In the genomic region with DNA sequence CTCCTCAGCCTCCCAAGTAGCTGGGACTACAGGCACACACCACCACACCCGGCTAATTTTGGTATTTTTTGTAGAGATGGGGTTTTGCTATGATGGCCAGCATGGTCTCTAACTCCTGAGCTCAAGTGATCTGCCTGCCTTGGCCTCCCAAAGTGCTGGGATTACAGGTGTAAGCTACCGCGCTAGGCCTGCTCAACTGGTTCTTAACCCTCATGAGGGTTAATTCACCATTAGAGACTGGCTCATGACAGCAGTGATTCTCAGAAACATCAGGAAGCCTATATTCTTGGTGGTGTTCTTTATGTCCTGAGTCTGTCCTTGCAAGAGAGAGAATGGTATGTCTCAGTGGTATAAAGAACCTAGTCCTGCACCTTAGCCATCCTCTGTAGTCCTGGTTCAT, we compare ENCODE assay signal across 18 cellular contexts. TPM values are rescaled to one million over a fixed set of nuclear protein-coding genes. Genes with fewer than 3 reads are reported as not detected.
DNase-seq lines count a peak whose midpoint lies in the region; ATAC-seq and TF ChIP-seq lines count a peak whose summit lies in the region.
"Had no signal": no experiment of that assay in that cellular context is flagged by ENCODE, and none has a peak within 500 bp of the region (broad histone marks: within the 10 kb centered on the region; RNA-seq: fewer than 3 reads in every experiment).

No MANE protein-coding gene starts in this region.

- in situ Hi-C loops in IMR-90 (cut with MboI; ENCODE audit: low sequenced_read_pairs), result no loop called here

- H3K4ac ChIP-seq in IMR-90 (ENCODE audit: low read depth, low read length), result no peak overlapping the region

- ATAC-seq in GM23338, result no peak
- ATAC-seq in IMR-90 (ENCODE audit: low read depth), result no peak

- H2BK120ac ChIP-seq in IMR-90 (ENCODE audit: low read depth, low read length), result peak overlapping the region; percentile 47; the same call in 1 of the 2 replicates

- H3K36me3 Mint-ChIP-seq in GM23338 (ENCODE audit: low read depth), result peaks cover 22% of the 10 kb centered on the region
- H3K36me3 Mint-ChIP-seq in neural progenitor cell, result no peaks in the 10 kb centered on the region
- H3K36me3 Mint-ChIP-seq: CD4-positive, alpha-beta memory T cell had no signal

- H3K27ac ChIP-seq in GM23338 (ENCODE audit: low read depth) (peak overlapping the region; percentile 97), IMR-90 (ENCODE audit: insufficient read depth, low read length) (no peak overlapping the region), neural progenitor cell (no peak overlapping the region), vagina (no peak overlapping the region)
- H3K27ac ChIP-seq: BLaER1 had no signal

- H3K27ac Mint-ChIP-seq in GM23338 (no peak overlapping the region), neural progenitor cell (peak overlapping the region; percentile 62)

- peak overlapping the region; percentile 35 for H2AK5ac ChIP-seq in IMR-90 (ENCODE audit: low read depth, low read length)

- H3K18ac ChIP-seq in IMR-90 (ENCODE audit: low read depth, low read length), result no peak overlapping the region

- H3K9me1 ChIP-seq in IMR-90 (ENCODE audit: insufficient read depth, low read length), result no peaks in the 10 kb centered on the region

- no peaks in the 10 kb centered on the region for H3K36me3 ChIP-seq in GM23338 (ENCODE audit: insufficient read depth)
- H3K36me3 ChIP-seq in IMR-90 (ENCODE audit: control insufficient read depth, insufficient read depth, low read length), result no peaks in the 10 kb centered on the region
- no peaks in the 10 kb centered on the region for H3K36me3 ChIP-seq in neural progenitor cell
- no peaks in the 10 kb centered on the region for H3K36me3 ChIP-seq in vagina
- H3K36me3 ChIP-seq: BLaER1, HAP-1 had no signal

- dilution Hi-C loops in IMR-90 (cut with HindIII; ENCODE audit: low sequenced_read_pairs, unreplicated experiment), result no loop called here

- H3K4me2 ChIP-seq in GM23338 (no peak overlapping the region), IMR-90 (ENCODE audit: low read depth, low read length) (no peak overlapping the region), neural progenitor cell (no peak overlapping the region)
- H3K4me2 ChIP-seq: BLaER1 had no signal

- H2BK5ac ChIP-seq in IMR-90 (ENCODE audit: low read depth, low read length, poor library complexity, severe bottlenecking), result no peak overlapping the region

- H3K27me3 ChIP-seq in GM23338 (ENCODE audit: insufficient read depth) (no peaks in the 10 kb centered on the region), IMR-90 (ENCODE audit: control insufficient read depth, insufficient read depth, low read length) (no peaks in the 10 kb centered on the region), neural progenitor cell (no peaks in the 10 kb centered on the region), vagina (no peaks in the 10 kb centered on the region)
- H3K27me3 ChIP-seq: BLaER1 had no signal

- H3K4me3 Mint-ChIP-seq in GM23338 (no peak overlapping the region), neural progenitor cell (no peak overlapping the region)
- H3K4me3 Mint-ChIP-seq: CD14-positive monocyte; CD4-positive, alpha-beta memory T cell had no signal

- H3K4me1 ChIP-seq in GM23338 (ENCODE audit: insufficient read depth), result peaks cover 22% of the 10 kb centered on the region
- peaks cover 7% of the 10 kb centered on the region; the same call in 1 of the 2 replicates for H3K4me1 ChIP-seq in IMR-90 (ENCODE audit: control insufficient read depth, insufficient read depth, low read length)
- H3K4me1 ChIP-seq in neural progenitor cell, result peaks cover 22% of the 10 kb centered on the region
- no peaks in the 10 kb centered on the region for H3K4me1 ChIP-seq in vagina
- H3K4me1 ChIP-seq: BLaER1 had no signal

- CTCF ChIA-PET in IMR-90 (lab: Yijun Ruan, JAX), result interaction anchor here (0.9 kb wide), 1 partner anchor 24 kb away, joined by 4 read pairs; no protein-coding TSS in a partner anchor

- H4K91ac ChIP-seq in IMR-90 (ENCODE audit: insufficient read depth, low read depth, low read length), result no peak overlapping the region

- H3K4me1 Mint-ChIP-seq in GM23338, result peaks cover 39% of the 10 kb centered on the region
- peaks cover 29% of the 10 kb centered on the region for H3K4me1 Mint-ChIP-seq in neural progenitor cell
- H3K4me1 Mint-ChIP-seq: CD4-positive, alpha-beta memory T cell had no signal

- no peak overlapping the region for H2AFZ ChIP-seq in GM23338
- no peak overlapping the region for H2AFZ ChIP-seq in IMR-90 (replicated peaks; ENCODE audit: low read length, poor library complexity)
- no peak overlapping the region for H2AFZ ChIP-seq in neural progenitor cell (replicated peaks)

- no peak for TF ChIP-seq RAD21 in IMR-90 (IDR thresholded peaks at IDR 0.05; ENCODE audit: low read length)

- peaks cover 7% of the 10 kb centered on the region for H3K27me3 Mint-ChIP-seq in GM23338 (ENCODE audit: insufficient read depth, low read depth, poor library complexity)
- H3K27me3 Mint-ChIP-seq in neural progenitor cell (ENCODE audit: insufficient read depth, low read depth), result peaks cover 8% of the 10 kb centered on the region

- no peak overlapping the region for H3K56ac ChIP-seq in IMR-90 (ENCODE audit: extremely low read depth, insufficient read depth, low read length)

- no peaks in the 10 kb centered on the region for H3K79me1 ChIP-seq in IMR-90 (ENCODE audit: low read depth in 1 of 2, low read length in 2 of 2)

- H3K4me3 ChIP-seq in GM23338, result no peak overlapping the region
- H3K4me3 ChIP-seq in IMR-90 (ENCODE audit: insufficient read depth, low read depth, low read length), result no peak overlapping the region
- no peak overlapping the region for H3K4me3 ChIP-seq in epithelial cell of esophagus (ENCODE audit: low read length)
- no peak overlapping the region for H3K4me3 ChIP-seq in neural progenitor cell
- H3K4me3 ChIP-seq in vagina, result no peak overlapping the region
- H3K4me3 ChIP-seq: BLaER1, HAP-1 had no signal

- H3K9me2 ChIP-seq in GM23338 (ENCODE audit: insufficient read depth), result no peaks in the 10 kb centered on the region

- TF ChIP-seq POLR2A in IMR-90 (IDR thresholded peaks at IDR 0.05; ENCODE audit: low read depth, low read length), result no peak
- TF ChIP-seq POLR2A in vagina (IDR thresholded peaks at IDR 0.05), result no peak

- H4K20me1 ChIP-seq in GM23338 (replicated peaks; ENCODE audit: insufficient read depth), result no peaks in the 10 kb centered on the region
- H4K20me1 ChIP-seq in IMR-90 (ENCODE audit: insufficient read depth, low read length), result no peaks in the 10 kb centered on the region
- no peaks in the 10 kb centered on the region for H4K20me1 ChIP-seq in neural progenitor cell (ENCODE audit: low read depth)
- H4K20me1 ChIP-seq: BLaER1 had no signal

- no TSS peak for BruUV-seq in IMR-90 (replicated peaks; lab: Mats Ljungman, UMichigan)

- H2BK15ac ChIP-seq in IMR-90 (ENCODE audit: low read depth, low read length), result 0 out of 3 replicates have a peak overlapping the region, but pooled peaks have one; percentile 56

- peak overlapping the region; percentile 51; the same call in 1 of the 2 replicates for H2BK20ac ChIP-seq in IMR-90 (ENCODE audit: low read depth, low read length)

- no peak overlapping the region for H2AK9ac ChIP-seq in IMR-90 (replicated peaks; ENCODE audit: low read depth, low read length, poor library complexity)

- 100% methylated on average over 2 of the region's 3 CpGs; no CpG with 5 or more reads in 1 of the 2 experiments for WGBS in IMR-90 (ENCODE audit: extremely low coverage in 2 of 2, insufficient read length in 1 of 2), 2 experiments

- no peak overlapping the region; the same call in 1 of the 2 replicates for H4K5ac ChIP-seq in IMR-90 (ENCODE audit: low read depth, low read length)

- no peak overlapping the region for H3K14ac ChIP-seq in IMR-90 (replicated peaks; ENCODE audit: low read depth, low read length)

- POLR2A ChIA-PET in IMR-90 (lab: Charles Lee; ENCODE audit: unreplicated experiment), result interaction anchor here (0.6 kb wide), 1 partner anchor 26 kb away, joined by 16 read pairs; no protein-coding TSS in a partner anchor

- intact Hi-C loops in IMR-90 (cut with micrococcal nuclease), result no loop called here
- intact Hi-C loops in vagina (cut with DNase I), result no loop called here

- H3F3A ChIP-seq in GM23338 (replicated peaks; ENCODE audit: low read depth) (no peaks in the 10 kb centered on the region), neural progenitor cell (ENCODE audit: low read depth) (peaks cover 3% of the 10 kb centered on the region)

- H3K79me2 ChIP-seq in GM23338 (replicated peaks; ENCODE audit: insufficient read depth) (no peaks in the 10 kb centered on the region), neural progenitor cell (ENCODE audit: low read depth) (no peaks in the 10 kb centered on the region)

- DNase-seq in GM23338 (ENCODE audit: low spot score) (no peak), IMR-90 (no peak), epithelial cell of esophagus (ENCODE audit: low read depth) (peak; percentile 26), neural progenitor cell (ENCODE audit: low spot score) (no peak), HK-2 (ENCODE audit: unreplicated experiment) (no peak), vagina (ENCODE audit: extremely low spot score in 2 of 2) (no peak)
- no peak for DNase-seq in activated effector memory CD4-positive, alpha-beta T cell treated with anti-CD3 and anti-CD28 coated beads, Interleukin-2, amount 50 U/mL, for 16 hours
- DNase-seq: 8988T; CD4-positive, alpha-beta memory T cell; DMS153; DMS79; GDM1; GOT3 had no signal

- H3K23ac ChIP-seq in IMR-90 (ENCODE audit: low read depth, low read length), result no peak overlapping the region

- H3K9ac ChIP-seq in IMR-90 (ENCODE audit: low read depth, low read length) (no peak overlapping the region), neural progenitor cell (no peak overlapping the region)
- H3K9ac ChIP-seq: BLaER1 had no signal

- H3K9me3 Mint-ChIP-seq in GM23338, result peaks cover 19% of the 10 kb centered on the region
- no peaks in the 10 kb centered on the region for H3K9me3 Mint-ChIP-seq in neural progenitor cell

- H3K9me3 ChIP-seq in IMR-90 (ENCODE audit: control insufficient read depth, insufficient read depth, low read length) (no peaks in the 10 kb centered on the region), neural progenitor cell (ENCODE audit: low read depth) (no peaks in the 10 kb centered on the region), vagina (no peaks in the 10 kb centered on the region)
- H3K9me3 ChIP-seq: HAP-1 had no signal

- no peak for TF ChIP-seq CTCF in GM23338 (conservative IDR thresholded peaks at IDR 0.05; ENCODE audit: low read depth in 2 of 2)
- TF ChIP-seq CTCF in IMR-90 (conservative IDR thresholded peaks at IDR 0.05; ENCODE audit: low read depth, low read length), result no peak
- TF ChIP-seq CTCF in epithelial cell of esophagus (IDR thresholded peaks at IDR 0.05; ENCODE audit: insufficient read depth, low read depth, low read length, missing control alignments), result no peak
- no peak for TF ChIP-seq CTCF in neural progenitor cell (IDR thresholded peaks at IDR 0.05)
- no peak for TF ChIP-seq CTCF in vagina (IDR thresholded peaks at IDR 0.05)

- no peak overlapping the region for H4K8ac ChIP-seq in IMR-90 (ENCODE audit: low read depth in 2 of 2, low read length in 2 of 2)

RNA-seq across cellular contexts. Expression of a gene that starts 10.4 kb away (rescaled TPM):
- total RNA-seq in GM23338 (2014; rRNA removed; shearing (Covaris generic)), result 85.4 and 107 TPM in 2 replicates
- 27.1 and 33.9 TPM in 2 replicates for polyA plus RNA-seq in GM23338 (2016; fragmentation: Nextera tagmentation; extraction: Ambion mirVana)
- 60.0 and 83.3 TPM in 2 replicates for total RNA-seq in IMR-90 (2012; rRNA removed)
- polyA plus RNA-seq in IMR-90 (2012; rRNA removed), result 48.4 and 65.1 TPM in 2 replicates
- polyA plus RNA-seq in IMR-90 (2012; cell fraction: cytosol; rRNA removed), result 15.0 and 21.0 TPM in 2 replicates
- 13.4 and 65.9 TPM in 2 replicates for polyA plus RNA-seq in IMR-90 (2012; cell fraction: nucleus; rRNA removed; ENCODE audit: low replicate concordance)
- total RNA-seq in neural progenitor cell (ENCODE audit: low replicate concordance), result 63.6 and 87.2 TPM in 2 replicates
- total RNA-seq in vagina, result 71.2 TPM

RNA-seq across cellular contexts. Expression of a gene that starts 42.2 kb away (rescaled TPM):
- not detected in 2 replicates for total RNA-seq in GM23338 (2014; rRNA removed; shearing (Covaris generic))
- 0.21 TPM in 1 of 2 replicates, not detected in the other for polyA plus RNA-seq in GM23338 (2016; fragmentation: Nextera tagmentation; extraction: Ambion mirVana)
- total RNA-seq in IMR-90 (2012; rRNA removed), result under 0.01 and 0.28 TPM in 2 replicates
- polyA plus RNA-seq in IMR-90 (2012; rRNA removed), result 0.07 and 0.26 TPM in 2 replicates
- polyA plus RNA-seq in IMR-90 (2012; cell fraction: cytosol; rRNA removed), result 0.02 TPM in 2 replicates
- not detected in 2 replicates for polyA plus RNA-seq in IMR-90 (2012; cell fraction: nucleus; rRNA removed; ENCODE audit: low replicate concordance)
- not detected in 2 replicates for total RNA-seq in neural progenitor cell (ENCODE audit: low replicate concordance)
- total RNA-seq in vagina, result not detected
- total RNA-seq: A673; CD4-positive, alpha-beta memory T cell; HT1080 had no signal
- polyA plus RNA-seq: CD14-positive monocyte; CD4-positive, alpha-beta memory T cell had no signal
